Comparison of ENCODE assay signal across 1 cellular context in the genomic region with DNA sequence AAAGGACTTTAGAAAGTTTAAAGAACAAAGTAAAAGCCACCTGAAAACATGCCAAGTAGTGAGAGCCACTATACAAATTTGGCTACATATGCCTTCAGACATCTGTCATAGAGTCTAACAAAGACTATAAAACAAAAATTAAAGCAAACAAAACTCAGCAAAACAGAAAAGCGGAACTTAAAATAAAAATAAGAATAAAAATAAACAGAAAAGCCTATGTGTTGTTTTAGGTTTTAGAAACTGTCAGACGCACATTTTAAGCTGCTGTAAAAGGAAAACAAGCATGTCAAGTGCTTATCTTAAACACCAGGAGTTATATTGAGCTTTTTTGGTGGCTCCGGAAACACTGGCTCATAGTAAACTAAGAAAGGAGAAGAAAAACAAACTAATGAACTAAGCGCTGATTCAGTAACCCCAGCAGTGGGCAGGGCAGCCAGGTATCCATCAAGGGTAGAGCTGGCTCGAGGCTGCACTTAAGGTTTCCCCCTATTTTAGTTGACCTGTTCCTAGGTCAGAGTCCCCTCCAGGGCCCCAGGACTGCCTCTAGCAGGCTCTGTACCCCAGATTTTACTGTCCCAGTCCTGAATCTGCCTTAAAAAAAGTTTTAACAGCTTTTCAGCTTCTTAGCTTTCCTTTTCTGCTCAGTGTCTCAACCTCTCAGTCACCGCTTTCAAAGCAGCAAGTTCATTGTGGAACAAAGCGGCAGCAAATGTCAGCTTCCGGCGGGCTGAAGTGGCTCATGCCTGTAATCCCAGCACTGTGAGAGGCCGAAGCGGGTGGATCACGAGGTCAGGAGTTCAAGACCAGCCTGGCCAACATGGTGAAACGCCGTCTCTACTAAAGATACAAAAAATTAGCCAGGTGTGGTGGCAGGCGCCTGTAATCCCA.
TF ChIP-seq lines count a peak whose summit lies in the region.

No MANE protein-coding gene starts in this region.

TF ChIP-seq in HepG2, 621 proteins besides CTCF, POLR2A, EP300 and RAD21 (continued from another document and continues in another):
- no peak for TF ChIP-seq SRSF1 (optimal IDR thresholded peaks at IDR 0.05; ENCODE audit: low read depth, low read length)
- TF ChIP-seq, protein P1, sequence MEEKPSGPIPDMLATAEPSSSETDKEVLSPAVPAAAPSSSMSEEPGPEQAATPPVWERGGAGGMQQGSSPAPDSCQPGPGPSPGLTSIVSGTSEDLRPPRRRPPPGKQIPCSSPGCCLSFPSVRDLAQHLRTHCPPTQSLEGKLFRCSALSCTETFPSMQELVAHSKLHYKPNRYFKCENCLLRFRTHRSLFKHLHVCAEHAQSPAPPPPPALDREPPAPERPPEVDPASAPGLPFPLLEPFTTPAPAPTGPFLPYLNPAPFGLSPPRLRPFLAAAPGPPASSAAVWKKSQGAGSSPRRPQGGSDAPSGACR (CRISPR knock-in tag; IDR thresholded peaks at IDR 0.05) = no peak
- TF ChIP-seq, protein P2, sequence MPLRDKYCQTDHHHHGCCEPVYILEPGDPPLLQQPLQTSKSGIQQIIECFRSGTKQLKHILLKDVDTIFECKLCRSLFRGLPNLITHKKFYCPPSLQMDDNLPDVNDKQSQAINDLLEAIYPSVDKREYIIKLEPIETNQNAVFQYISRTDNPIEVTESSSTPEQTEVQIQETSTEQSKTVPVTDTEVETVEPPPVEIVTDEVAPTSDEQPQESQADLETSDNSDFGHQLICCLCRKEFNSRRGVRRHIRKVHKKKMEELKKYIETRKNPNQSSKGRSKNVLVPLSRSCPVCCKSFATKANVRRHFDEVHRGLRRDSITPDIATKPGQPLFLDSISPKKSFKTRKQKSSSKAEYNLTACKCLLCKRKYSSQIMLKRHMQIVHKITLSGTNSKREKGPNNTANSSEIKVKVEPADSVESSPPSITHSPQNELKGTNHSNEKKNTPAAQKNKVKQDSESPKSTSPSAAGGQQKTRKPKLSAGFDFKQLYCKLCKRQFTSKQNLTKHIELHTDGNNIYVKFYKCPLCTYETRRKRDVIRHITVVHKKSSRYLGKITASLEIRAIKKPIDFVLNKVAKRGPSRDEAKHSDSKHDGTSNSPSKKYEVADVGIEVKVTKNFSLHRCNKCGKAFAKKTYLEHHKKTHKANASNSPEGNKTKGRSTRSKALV (CRISPR knock-in tag; IDR thresholded peaks at IDR 0.05) = no peak
- TF ChIP-seq, protein P3, sequence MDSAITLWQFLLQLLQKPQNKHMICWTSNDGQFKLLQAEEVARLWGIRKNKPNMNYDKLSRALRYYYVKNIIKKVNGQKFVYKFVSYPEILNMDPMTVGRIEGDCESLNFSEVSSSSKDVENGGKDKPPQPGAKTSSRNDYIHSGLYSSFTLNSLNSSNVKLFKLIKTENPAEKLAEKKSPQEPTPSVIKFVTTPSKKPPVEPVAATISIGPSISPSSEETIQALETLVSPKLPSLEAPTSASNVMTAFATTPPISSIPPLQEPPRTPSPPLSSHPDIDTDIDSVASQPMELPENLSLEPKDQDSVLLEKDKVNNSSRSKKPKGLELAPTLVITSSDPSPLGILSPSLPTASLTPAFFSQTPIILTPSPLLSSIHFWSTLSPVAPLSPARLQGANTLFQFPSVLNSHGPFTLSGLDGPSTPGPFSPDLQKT (CRISPR knock-in tag; IDR thresholded peaks at IDR 0.05; ENCODE audit: borderline replicate concordance) = no peak
- TF ChIP-seq, protein P4, sequence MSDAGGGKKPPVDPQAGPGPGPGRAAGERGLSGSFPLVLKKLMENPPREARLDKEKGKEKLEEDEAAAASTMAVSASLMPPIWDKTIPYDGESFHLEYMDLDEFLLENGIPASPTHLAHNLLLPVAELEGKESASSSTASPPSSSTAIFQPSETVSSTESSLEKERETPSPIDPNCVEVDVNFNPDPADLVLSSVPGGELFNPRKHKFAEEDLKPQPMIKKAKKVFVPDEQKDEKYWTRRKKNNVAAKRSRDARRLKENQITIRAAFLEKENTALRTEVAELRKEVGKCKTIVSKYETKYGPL (CRISPR knock-in tag; IDR thresholded peaks at IDR 0.05) = no peak
- TF ChIP-seq, protein P5, sequence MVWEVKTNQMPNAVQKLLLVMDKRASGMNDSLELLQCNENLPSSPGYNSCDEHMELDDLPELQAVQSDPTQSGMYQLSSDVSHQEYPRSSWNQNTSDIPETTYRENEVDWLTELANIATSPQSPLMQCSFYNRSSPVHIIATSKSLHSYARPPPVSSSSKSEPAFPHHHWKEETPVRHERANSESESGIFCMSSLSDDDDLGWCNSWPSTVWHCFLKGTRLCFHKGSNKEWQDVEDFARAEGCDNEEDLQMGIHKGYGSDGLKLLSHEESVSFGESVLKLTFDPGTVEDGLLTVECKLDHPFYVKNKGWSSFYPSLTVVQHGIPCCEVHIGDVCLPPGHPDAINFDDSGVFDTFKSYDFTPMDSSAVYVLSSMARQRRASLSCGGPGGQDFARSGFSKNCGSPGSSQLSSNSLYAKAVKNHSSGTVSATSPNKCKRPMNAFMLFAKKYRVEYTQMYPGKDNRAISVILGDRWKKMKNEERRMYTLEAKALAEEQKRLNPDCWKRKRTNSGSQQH (CRISPR knock-in tag; IDR thresholded peaks at IDR 0.05; ENCODE audit: low read depth) = no peak
- TF ChIP-seq, protein P6, sequence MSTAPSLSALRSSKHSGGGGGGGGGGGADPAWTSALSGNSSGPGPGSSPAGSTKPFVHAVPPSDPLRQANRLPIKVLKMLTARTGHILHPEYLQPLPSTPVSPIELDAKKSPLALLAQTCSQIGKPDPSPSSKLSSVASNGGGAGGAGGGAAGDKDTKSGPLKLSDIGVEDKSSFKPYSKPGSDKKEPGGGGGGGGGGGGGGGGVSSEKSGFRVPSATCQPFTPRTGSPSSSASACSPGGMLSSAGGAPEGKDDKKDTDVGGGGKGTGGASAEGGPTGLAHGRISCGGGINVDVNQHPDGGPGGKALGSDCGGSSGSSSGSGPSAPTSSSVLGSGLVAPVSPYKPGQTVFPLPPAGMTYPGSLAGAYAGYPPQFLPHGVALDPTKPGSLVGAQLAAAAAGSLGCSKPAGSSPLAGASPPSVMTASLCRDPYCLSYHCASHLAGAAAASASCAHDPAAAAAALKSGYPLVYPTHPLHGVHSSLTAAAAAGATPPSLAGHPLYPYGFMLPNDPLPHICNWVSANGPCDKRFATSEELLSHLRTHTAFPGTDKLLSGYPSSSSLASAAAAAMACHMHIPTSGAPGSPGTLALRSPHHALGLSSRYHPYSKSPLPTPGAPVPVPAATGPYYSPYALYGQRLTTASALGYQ (CRISPR knock-in tag; IDR thresholded peaks at IDR 0.05) = no peak
- no peak; the same call in 1 of the 2 replicates for TF ChIP-seq YEATS4 (CRISPR knock-in tag; IDR thresholded peaks at IDR 0.05; ENCODE audit: borderline replicate concordance)
- TF ChIP-seq MED13 (CRISPR knock-in tag; IDR thresholded peaks at IDR 0.05) = no peak
- TF ChIP-seq ZNF331 (CRISPR knock-in tag; IDR thresholded peaks at IDR 0.05) = no peak
- TF ChIP-seq ETV5 (CRISPR knock-in tag; IDR thresholded peaks at IDR 0.05; ENCODE audit: borderline replicate concordance) = peak; percentile 52; the same call in 1 of the 2 replicates
- peak; percentile 24; the same call in 1 of the 2 replicates for TF ChIP-seq ZNF460 (CRISPR knock-in tag; IDR thresholded peaks at IDR 0.05; ENCODE audit: borderline replicate concordance)
- no peak for TF ChIP-seq ZNF75D (CRISPR knock-in tag; IDR thresholded peaks at IDR 0.05; ENCODE audit: borderline replicate concordance)
- TF ChIP-seq ZNF235 (CRISPR knock-in tag; IDR thresholded peaks at IDR 0.05; ENCODE audit: borderline replicate concordance) = no peak
- TF ChIP-seq HNRNPH1 (optimal IDR thresholded peaks at IDR 0.05; ENCODE audit: low read depth, low read length) = no peak
- no peak for TF ChIP-seq ZNF33A (CRISPR knock-in tag; IDR thresholded peaks at IDR 0.05; ENCODE audit: borderline replicate concordance)
- TF ChIP-seq, protein P7, sequence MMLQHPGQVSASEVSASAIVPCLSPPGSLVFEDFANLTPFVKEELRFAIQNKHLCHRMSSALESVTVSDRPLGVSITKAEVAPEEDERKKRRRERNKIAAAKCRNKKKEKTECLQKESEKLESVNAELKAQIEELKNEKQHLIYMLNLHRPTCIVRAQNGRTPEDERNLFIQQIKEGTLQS (CRISPR knock-in tag; IDR thresholded peaks at IDR 0.05) = no peak
- TF ChIP-seq ZSCAN21 (CRISPR knock-in tag; IDR thresholded peaks at IDR 0.05; ENCODE audit: borderline replicate concordance) = no peak
- no peak for TF ChIP-seq ZBTB7B (CRISPR knock-in tag; IDR thresholded peaks at IDR 0.05)
- no peak for TF ChIP-seq ZNF589 (CRISPR knock-in tag; conservative IDR thresholded peaks at IDR 0.05)
- no peak for TF ChIP-seq HMG20B (CRISPR knock-in tag; conservative IDR thresholded peaks at IDR 0.05)
- TF ChIP-seq, protein P8, sequence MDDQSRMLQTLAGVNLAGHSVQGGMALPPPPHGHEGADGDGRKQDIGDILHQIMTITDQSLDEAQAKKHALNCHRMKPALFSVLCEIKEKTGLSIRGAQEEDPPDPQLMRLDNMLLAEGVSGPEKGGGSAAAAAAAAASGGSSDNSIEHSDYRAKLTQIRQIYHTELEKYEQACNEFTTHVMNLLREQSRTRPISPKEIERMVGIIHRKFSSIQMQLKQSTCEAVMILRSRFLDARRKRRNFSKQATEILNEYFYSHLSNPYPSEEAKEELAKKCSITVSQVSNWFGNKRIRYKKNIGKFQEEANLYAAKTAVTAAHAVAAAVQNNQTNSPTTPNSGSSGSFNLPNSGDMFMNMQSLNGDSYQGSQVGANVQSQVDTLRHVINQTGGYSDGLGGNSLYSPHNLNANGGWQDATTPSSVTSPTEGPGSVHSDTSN (CRISPR knock-in tag; IDR thresholded peaks at IDR 0.05; ENCODE audit: borderline replicate concordance) = no peak
- no peak for TF ChIP-seq ZNF660 (CRISPR knock-in tag; IDR thresholded peaks at IDR 0.05; ENCODE audit: borderline replicate concordance, low read depth)
- TF ChIP-seq, protein P9, sequence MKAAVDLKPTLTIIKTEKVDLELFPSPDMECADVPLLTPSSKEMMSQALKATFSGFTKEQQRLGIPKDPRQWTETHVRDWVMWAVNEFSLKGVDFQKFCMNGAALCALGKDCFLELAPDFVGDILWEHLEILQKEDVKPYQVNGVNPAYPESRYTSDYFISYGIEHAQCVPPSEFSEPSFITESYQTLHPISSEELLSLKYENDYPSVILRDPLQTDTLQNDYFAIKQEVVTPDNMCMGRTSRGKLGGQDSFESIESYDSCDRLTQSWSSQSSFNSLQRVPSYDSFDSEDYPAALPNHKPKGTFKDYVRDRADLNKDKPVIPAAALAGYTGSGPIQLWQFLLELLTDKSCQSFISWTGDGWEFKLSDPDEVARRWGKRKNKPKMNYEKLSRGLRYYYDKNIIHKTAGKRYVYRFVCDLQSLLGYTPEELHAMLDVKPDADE (CRISPR knock-in tag; IDR thresholded peaks at IDR 0.05) = no peak
- no peak for TF ChIP-seq NCOA2 (CRISPR knock-in tag; IDR thresholded peaks at IDR 0.05)
- TF ChIP-seq RFX5 (IDR thresholded peaks at IDR 0.05; ENCODE audit: low read depth, low read length) = no peak
- TF ChIP-seq, protein P10, sequence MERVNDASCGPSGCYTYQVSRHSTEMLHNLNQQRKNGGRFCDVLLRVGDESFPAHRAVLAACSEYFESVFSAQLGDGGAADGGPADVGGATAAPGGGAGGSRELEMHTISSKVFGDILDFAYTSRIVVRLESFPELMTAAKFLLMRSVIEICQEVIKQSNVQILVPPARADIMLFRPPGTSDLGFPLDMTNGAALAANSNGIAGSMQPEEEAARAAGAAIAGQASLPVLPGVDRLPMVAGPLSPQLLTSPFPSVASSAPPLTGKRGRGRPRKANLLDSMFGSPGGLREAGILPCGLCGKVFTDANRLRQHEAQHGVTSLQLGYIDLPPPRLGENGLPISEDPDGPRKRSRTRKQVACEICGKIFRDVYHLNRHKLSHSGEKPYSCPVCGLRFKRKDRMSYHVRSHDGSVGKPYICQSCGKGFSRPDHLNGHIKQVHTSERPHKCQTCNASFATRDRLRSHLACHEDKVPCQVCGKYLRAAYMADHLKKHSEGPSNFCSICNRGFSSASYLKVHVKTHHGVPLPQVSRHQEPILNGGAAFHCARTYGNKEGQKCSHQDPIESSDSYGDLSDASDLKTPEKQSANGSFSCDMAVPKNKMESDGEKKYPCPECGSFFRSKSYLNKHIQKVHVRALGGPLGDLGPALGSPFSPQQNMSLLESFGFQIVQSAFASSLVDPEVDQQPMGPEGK (CRISPR knock-in tag; IDR thresholded peaks at IDR 0.05) = no peak
- TF ChIP-seq ZNF782 (CRISPR knock-in tag; IDR thresholded peaks at IDR 0.05; ENCODE audit: borderline replicate concordance) = no peak
- no peak for TF ChIP-seq ZFP62 (CRISPR knock-in tag; IDR thresholded peaks at IDR 0.05)
- TF ChIP-seq ZKSCAN5 (CRISPR knock-in tag; IDR thresholded peaks at IDR 0.05) = no peak
- TF ChIP-seq, protein P11, sequence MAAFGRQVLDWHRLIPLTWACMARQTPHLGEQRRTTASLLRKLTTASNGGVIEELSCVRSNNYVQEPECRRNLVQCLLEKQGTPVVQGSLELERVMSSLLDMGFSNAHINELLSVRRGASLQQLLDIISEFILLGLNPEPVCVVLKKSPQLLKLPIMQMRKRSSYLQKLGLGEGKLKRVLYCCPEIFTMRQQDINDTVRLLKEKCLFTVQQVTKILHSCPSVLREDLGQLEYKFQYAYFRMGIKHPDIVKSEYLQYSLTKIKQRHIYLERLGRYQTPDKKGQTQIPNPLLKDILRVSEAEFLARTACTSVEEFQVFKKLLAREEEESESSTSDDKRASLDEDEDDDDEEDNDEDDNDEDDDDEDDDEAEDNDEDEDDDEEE (CRISPR knock-in tag; IDR thresholded peaks at IDR 0.05) = no peak
- TF ChIP-seq GTF2F1 (IDR thresholded peaks at IDR 0.05; ENCODE audit: low read length) = no peak
- TF ChIP-seq, protein P12, sequence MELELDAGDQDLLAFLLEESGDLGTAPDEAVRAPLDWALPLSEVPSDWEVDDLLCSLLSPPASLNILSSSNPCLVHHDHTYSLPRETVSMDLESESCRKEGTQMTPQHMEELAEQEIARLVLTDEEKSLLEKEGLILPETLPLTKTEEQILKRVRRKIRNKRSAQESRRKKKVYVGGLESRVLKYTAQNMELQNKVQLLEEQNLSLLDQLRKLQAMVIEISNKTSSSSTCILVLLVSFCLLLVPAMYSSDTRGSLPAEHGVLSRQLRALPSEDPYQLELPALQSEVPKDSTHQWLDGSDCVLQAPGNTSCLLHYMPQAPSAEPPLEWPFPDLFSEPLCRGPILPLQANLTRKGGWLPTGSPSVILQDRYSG (CRISPR knock-in tag; IDR thresholded peaks at IDR 0.05) = no peak
- no peak for TF ChIP-seq TEAD3 (CRISPR knock-in tag; optimal IDR thresholded peaks at IDR 0.05; ENCODE audit: borderline replicate concordance)
- no peak for TF ChIP-seq DNMT1 (CRISPR knock-in tag; IDR thresholded peaks at IDR 0.05)
- TF ChIP-seq MAFK (conservative IDR thresholded peaks at IDR 0.05 in 1 of 2, IDR thresholded peaks at IDR 0.05 in 1 of 2; ENCODE audit: low read length in 2 of 2) = no peak
- TF ChIP-seq ZBTB1 (CRISPR knock-in tag; IDR thresholded peaks at IDR 0.05; ENCODE audit: borderline replicate concordance) = no peak
- TF ChIP-seq KMT2A (CRISPR knock-in tag; IDR thresholded peaks at IDR 0.05) = no peak
- no peak for TF ChIP-seq BRD4 (CRISPR knock-in tag; IDR thresholded peaks at IDR 0.05)
- TF ChIP-seq ISX (CRISPR knock-in tag; conservative IDR thresholded peaks at IDR 0.05) = no peak
- TF ChIP-seq ZNF543 (CRISPR knock-in tag; IDR thresholded peaks at IDR 0.05) = no peak; the same call in 1 of the 2 replicates
